In genomic region chr10:27504007-27504890, GRCh38 we compare ENCODE assay signal across 8 cellular contexts.
DNase-seq lines count a peak whose midpoint lies in the region; ATAC-seq, FAIRE-seq and TF ChIP-seq lines count a peak whose summit lies in the region.

TSS of gene RAB18 (plus strand) at chr10:27504304. CDS start at chr10:27504370, 66 bp downstream.

- FAIRE-seq in islet of Langerhans (lab: Jason Lieb, UNC) = peak; percentile 53

- TF ChIP-seq CTCF in AG10803 (conservative IDR thresholded peaks at IDR 0.05; ENCODE audit: low read length) = peak; percentile 15; the same call in 1 of the 2 replicates

- peak; percentile 97 for DNase-seq in AG10803 (ENCODE audit: low read depth)
- DNase-seq in NCI-H446 treated with DMSO at 0.1 percent for 48 hours (lab: John Stamatoyannopoulos, UW) = peak; percentile 90
- DNase-seq in cerebellar cortex (ENCODE audit: low spot score) = peak; percentile 97
- DNase-seq in stimulated activated CD4-positive, alpha-beta T cell treated with anti-CD3 and anti-CD28 coated beads, Interleukin-12 subunit alpha, Interleukin-12 subunit beta, amount 100 ng/mL, for 4 hours = peak; percentile 96

- ATAC-seq in GM19043 (IDR thresholded peaks at IDR 0.05; ENCODE audit: low read depth, unreplicated experiment) (peak; percentile 95), HG03378 (IDR thresholded peaks at IDR 0.05; ENCODE audit: unreplicated experiment) (peak; percentile 91)
- peak; percentile 97 for ATAC-seq in activated CD4-positive, CD25-positive, alpha-beta regulatory T cell treated with anti-CD3 and anti-CD28 coated beads, Interleukin-2, amount 50 U/mL, for 24 hours

- H3K4me3 ChIP-seq in AG10803 (ENCODE audit: low read length) = peak within 1 kb of the TSS; percentile 91

Comparison
In these comparisons a context has a peak if more than half of its experiments do, and no peak if none do; other contexts are left out.
1. Peak in every context shown above with its lines: DNase-seq, ATAC-seq and H3K4me3 ChIP-seq.